1 cellular context compared by ENCODE assay signal in the genomic region with DNA sequence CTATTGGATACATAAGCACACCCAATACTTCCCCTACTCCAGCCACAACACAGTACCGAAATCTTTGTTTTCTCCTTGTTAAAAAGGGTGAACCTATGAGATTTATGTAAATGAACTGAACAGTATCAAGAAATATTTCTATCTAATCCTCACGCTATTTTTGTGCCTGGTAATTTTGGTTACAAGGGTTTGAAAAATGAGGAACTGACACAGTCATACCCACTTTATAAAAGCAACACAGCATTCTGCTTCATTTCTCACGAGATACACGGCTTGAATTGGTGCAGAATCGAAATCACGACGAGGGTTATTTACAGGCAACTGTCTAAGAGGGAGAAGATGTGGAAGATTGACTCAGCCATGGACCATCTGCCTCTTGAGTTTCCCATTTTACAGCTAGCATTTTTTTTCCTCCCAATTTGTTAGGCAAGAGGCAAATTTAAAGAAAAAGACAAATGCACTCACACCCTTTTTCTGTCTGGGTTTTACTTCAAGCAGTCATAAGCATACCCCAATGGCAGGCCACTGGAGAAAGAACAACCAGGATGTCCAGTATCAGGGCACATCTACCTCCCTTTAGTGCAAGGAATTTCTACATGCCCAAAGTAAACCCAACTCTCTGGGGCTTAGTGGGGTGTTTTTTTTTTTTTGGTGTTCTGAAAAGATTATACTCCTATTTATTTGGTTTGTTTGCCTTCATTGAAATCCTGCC.
TF ChIP-seq lines count a peak whose summit lies in the region.

No MANE protein-coding gene starts in this region.

TF ChIP-seq in GM12878, 131 proteins besides CTCF, POLR2A, EP300 and RAD21 (continued from another document):
- TF ChIP-seq, protein P1, sequence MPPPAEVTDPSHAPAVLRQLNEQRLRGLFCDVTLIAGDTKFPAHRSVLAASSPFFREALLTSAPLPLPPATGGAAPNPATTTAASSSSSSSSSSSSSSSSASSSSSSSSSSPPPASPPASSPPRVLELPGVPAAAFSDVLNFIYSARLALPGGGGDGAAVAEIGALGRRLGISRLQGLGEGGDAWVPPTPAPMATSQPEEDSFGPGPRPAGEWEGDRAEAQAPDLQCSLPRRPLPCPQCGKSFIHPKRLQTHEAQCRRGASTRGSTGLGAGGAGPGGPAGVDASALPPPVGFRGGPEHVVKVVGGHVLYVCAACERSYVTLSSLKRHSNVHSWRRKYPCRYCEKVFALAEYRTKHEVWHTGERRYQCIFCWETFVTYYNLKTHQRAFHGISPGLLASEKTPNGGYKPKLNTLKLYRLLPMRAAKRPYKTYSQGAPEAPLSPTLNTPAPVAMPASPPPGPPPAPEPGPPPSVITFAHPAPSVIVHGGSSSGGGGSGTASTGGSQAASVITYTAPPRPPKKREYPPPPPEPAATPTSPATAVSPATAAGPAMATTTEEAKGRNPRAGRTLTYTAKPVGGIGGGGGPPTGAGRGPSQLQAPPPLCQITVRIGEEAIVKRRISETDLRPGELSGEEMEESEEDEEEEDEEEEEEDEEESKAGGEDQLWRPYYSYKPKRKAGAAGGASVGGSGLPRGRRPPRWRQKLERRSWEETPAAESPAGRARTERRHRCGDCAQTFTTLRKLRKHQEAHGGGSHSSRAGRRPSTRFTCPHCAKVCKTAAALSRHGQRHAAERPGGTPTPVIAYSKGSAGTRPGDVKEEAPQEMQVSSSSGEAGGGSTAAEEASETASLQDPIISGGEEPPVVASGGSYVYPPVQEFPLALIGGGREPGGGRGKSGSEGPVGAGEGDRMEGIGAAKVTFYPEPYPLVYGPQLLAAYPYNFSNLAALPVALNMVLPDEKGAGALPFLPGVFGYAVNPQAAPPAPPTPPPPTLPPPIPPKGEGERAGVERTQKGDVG (CRISPR knock-in tag; IDR thresholded peaks at IDR 0.05), result no peak
- TF ChIP-seq, protein P2, sequence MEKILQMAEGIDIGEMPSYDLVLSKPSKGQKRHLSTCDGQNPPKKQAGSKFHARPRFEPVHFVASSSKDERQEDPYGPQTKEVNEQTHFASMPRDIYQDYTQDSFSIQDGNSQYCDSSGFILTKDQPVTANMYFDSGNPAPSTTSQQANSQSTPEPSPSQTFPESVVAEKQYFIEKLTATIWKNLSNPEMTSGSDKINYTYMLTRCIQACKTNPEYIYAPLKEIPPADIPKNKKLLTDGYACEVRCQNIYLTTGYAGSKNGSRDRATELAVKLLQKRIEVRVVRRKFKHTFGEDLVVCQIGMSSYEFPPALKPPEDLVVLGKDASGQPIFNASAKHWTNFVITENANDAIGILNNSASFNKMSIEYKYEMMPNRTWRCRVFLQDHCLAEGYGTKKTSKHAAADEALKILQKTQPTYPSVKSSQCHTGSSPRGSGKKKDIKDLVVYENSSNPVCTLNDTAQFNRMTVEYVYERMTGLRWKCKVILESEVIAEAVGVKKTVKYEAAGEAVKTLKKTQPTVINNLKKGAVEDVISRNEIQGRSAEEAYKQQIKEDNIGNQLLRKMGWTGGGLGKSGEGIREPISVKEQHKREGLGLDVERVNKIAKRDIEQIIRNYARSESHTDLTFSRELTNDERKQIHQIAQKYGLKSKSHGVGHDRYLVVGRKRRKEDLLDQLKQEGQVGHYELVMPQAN (conservative IDR thresholded peaks at IDR 0.05), result no peak
- TF ChIP-seq MXI1 (IDR thresholded peaks at IDR 0.05; ENCODE audit: low read depth, low read length) (no peak), CBFB (IDR thresholded peaks at IDR 0.05; ENCODE audit: low read depth) (no peak), SMC3 (IDR thresholded peaks at IDR 0.05; ENCODE audit: borderline replicate concordance, low read length) (no peak), SPI1 (IDR thresholded peaks at IDR 0.05; ENCODE audit: borderline replicate concordance, insufficient read depth, low read depth, low read length) (peak; percentile 97), GATAD2B (conservative IDR thresholded peaks at IDR 0.05; ENCODE audit: low read depth) (no peak), ZNF217 (IDR thresholded peaks at IDR 0.05) (0 out of 2 replicates have a peak, but pooled peaks have one; percentile 58), SREBF1 (IDR thresholded peaks at IDR 0.05; ENCODE audit: low read length) (no peak), CBX5 (IDR thresholded peaks at IDR 0.05; ENCODE audit: low read depth) (no peak), RUNX3 (IDR thresholded peaks at IDR 0.05; ENCODE audit: low read length) (peak; percentile 84), ZNF384 (IDR thresholded peaks at IDR 0.05; ENCODE audit: borderline replicate concordance, low read depth, low read length) (no peak), KLF5 (IDR thresholded peaks at IDR 0.05; ENCODE audit: partially characterized antibody) (no peak), BACH1 (IDR thresholded peaks at IDR 0.05; ENCODE audit: borderline replicate concordance) (no peak), JUNB (IDR thresholded peaks at IDR 0.05) (no peak), HCFC1 (IDR thresholded peaks at IDR 0.05; ENCODE audit: low read length) (no peak), STAT3 (IDR thresholded peaks at IDR 0.05; ENCODE audit: low read depth, low read length) (no peak), MEF2B (IDR thresholded peaks at IDR 0.05; ENCODE audit: partially characterized antibody, poor library complexity, severe bottlenecking) (peak; percentile 77), CREM (IDR thresholded peaks at IDR 0.05; ENCODE audit: low read depth) (peak; percentile 30; the same call in 1 of the 2 replicates), POU2F2 (IDR thresholded peaks at IDR 0.05; ENCODE audit: borderline replicate concordance, low read depth, low read length) (no peak), ZNF207 (IDR thresholded peaks at IDR 0.05; ENCODE audit: borderline replicate concordance) (no peak)
- TF ChIP-seq, protein P3, sequence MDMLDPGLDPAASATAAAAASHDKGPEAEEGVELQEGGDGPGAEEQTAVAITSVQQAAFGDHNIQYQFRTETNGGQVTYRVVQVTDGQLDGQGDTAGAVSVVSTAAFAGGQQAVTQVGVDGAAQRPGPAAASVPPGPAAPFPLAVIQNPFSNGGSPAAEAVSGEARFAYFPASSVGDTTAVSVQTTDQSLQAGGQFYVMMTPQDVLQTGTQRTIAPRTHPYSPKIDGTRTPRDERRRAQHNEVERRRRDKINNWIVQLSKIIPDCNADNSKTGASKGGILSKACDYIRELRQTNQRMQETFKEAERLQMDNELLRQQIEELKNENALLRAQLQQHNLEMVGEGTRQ (IDR thresholded peaks at IDR 0.05; ENCODE audit: borderline replicate concordance, low read depth, low read length), result no peak
- TF ChIP-seq, protein P4, sequence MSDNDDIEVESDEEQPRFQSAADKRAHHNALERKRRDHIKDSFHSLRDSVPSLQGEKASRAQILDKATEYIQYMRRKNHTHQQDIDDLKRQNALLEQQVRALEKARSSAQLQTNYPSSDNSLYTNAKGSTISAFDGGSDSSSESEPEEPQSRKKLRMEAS (IDR thresholded peaks at IDR 0.05; ENCODE audit: low read depth, low read length), result no peak
- TF ChIP-seq, protein P5, sequence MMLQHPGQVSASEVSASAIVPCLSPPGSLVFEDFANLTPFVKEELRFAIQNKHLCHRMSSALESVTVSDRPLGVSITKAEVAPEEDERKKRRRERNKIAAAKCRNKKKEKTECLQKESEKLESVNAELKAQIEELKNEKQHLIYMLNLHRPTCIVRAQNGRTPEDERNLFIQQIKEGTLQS (IDR thresholded peaks at IDR 0.05; ENCODE audit: borderline replicate concordance, extremely low read depth, low read depth, low read length), result no peak
- TF ChIP-seq, protein P6, sequence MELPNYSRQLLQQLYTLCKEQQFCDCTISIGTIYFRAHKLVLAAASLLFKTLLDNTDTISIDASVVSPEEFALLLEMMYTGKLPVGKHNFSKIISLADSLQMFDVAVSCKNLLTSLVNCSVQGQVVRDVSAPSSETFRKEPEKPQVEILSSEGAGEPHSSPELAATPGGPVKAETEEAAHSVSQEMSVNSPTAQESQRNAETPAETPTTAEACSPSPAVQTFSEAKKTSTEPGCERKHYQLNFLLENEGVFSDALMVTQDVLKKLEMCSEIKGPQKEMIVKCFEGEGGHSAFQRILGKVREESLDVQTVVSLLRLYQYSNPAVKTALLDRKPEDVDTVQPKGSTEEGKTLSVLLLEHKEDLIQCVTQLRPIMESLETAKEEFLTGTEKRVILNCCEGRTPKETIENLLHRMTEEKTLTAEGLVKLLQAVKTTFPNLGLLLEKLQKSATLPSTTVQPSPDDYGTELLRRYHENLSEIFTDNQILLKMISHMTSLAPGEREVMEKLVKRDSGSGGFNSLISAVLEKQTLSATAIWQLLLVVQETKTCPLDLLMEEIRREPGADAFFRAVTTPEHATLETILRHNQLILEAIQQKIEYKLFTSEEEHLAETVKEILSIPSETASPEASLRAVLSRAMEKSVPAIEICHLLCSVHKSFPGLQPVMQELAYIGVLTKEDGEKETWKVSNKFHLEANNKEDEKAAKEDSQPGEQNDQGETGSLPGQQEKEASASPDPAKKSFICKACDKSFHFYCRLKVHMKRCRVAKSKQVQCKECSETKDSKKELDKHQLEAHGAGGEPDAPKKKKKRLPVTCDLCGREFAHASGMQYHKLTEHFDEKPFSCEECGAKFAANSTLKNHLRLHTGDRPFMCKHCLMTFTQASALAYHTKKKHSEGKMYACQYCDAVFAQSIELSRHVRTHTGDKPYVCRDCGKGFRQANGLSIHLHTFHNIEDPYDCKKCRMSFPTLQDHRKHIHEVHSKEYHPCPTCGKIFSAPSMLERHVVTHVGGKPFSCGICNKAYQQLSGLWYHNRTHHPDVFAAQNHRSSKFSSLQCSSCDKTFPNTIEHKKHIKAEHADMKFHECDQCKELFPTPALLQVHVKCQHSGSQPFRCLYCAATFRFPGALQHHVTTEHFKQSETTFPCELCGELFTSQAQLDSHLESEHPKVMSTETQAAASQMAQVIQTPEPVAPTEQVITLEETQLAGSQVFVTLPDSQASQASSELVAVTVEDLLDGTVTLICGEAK (IDR thresholded peaks at IDR 0.05; ENCODE audit: borderline replicate concordance), result no peak
